In genomic region chr3:111859061-111859973, GRCh38 we compare ENCODE assay signal across 1 cellular context.
A peak's percentile ranks its signal among the peaks of the same experiment; 100 is the strongest.
TF ChIP-seq lines count a peak whose summit lies in the region.

Gene PHLDB2 (plus strand): TSS chr3:111859265. CDS start chr3:111884078, 24,813 bp downstream.

TF ChIP-seq in HepG2, 621 proteins besides CTCF, POLR2A, EP300 and RAD21 (continued from another document):
- no peak for TF ChIP-seq ZNF292 (CRISPR knock-in tag; IDR thresholded peaks at IDR 0.05; ENCODE audit: borderline replicate concordance, low read depth)
- TF ChIP-seq ZNF780A (CRISPR knock-in tag; IDR thresholded peaks at IDR 0.05): no peak
- peak; percentile 19; the same call in 1 of the 2 replicates for TF ChIP-seq TGIF2 (CRISPR knock-in tag; IDR thresholded peaks at IDR 0.05)
- TF ChIP-seq SOX6 (IDR thresholded peaks at IDR 0.05): no peak
- TF ChIP-seq SOX6 (CRISPR knock-in tag; IDR thresholded peaks at IDR 0.05): peak; percentile 22; the same call in 1 of the 2 replicates
- no peak for TF ChIP-seq TBX3 (IDR thresholded peaks at IDR 0.05; ENCODE audit: borderline replicate concordance)
- no peak for TF ChIP-seq ZNF256 (CRISPR knock-in tag; conservative IDR thresholded peaks at IDR 0.05)
- TF ChIP-seq IRF9 (CRISPR knock-in tag; IDR thresholded peaks at IDR 0.05; ENCODE audit: borderline replicate concordance): peak; percentile 78; the same call in 1 of the 2 replicates
- TF ChIP-seq ZNF556 (CRISPR knock-in tag; IDR thresholded peaks at IDR 0.05; ENCODE audit: borderline replicate concordance): 0 out of 2 replicates have a peak, but pooled peaks have one; percentile 21
- no peak for TF ChIP-seq PHF21A (CRISPR knock-in tag; IDR thresholded peaks at IDR 0.05)
- peak; percentile 80 for TF ChIP-seq ZNF687 (CRISPR knock-in tag; IDR thresholded peaks at IDR 0.05)
- TF ChIP-seq ZNF639 (CRISPR knock-in tag; conservative IDR thresholded peaks at IDR 0.05): no peak
- TF ChIP-seq RFXAP (CRISPR knock-in tag; IDR thresholded peaks at IDR 0.05; ENCODE audit: borderline replicate concordance): no peak
- TF ChIP-seq NCOA1 (CRISPR knock-in tag; IDR thresholded peaks at IDR 0.05): peak; percentile 83; the same call in 1 of the 2 replicates
- TF ChIP-seq PRDM10 (CRISPR knock-in tag; IDR thresholded peaks at IDR 0.05; ENCODE audit: low read depth): peak; percentile 99
- peak; percentile 16; the same call in 1 of the 2 replicates for TF ChIP-seq ZBTB26 (CRISPR knock-in tag; IDR thresholded peaks at IDR 0.05; ENCODE audit: borderline replicate concordance)
- no peak for TF ChIP-seq ZNF207 (IDR thresholded peaks at IDR 0.05; ENCODE audit: borderline replicate concordance)
- no peak for TF ChIP-seq CSRNP1 (CRISPR knock-in tag; IDR thresholded peaks at IDR 0.05)
- no peak for TF ChIP-seq SOX13 (IDR thresholded peaks at IDR 0.05)
- TF ChIP-seq SOX13 (CRISPR knock-in tag; conservative IDR thresholded peaks at IDR 0.05 in 1 of 2, IDR thresholded peaks at IDR 0.05 in 1 of 2): 0 out of 4 replicates have a peak, but pooled peaks of 1 of the 2 experiments have one; percentile 4
- no peak; the same call in 1 of the 2 replicates for TF ChIP-seq ZNF124 (CRISPR knock-in tag; IDR thresholded peaks at IDR 0.05)
- TF ChIP-seq CHD4 (IDR thresholded peaks at IDR 0.05; ENCODE audit: borderline replicate concordance, low read length): no peak
- peak; percentile 85; the same call in 1 of the 2 replicates for TF ChIP-seq KDM2A (CRISPR knock-in tag; IDR thresholded peaks at IDR 0.05; ENCODE audit: borderline replicate concordance, low read depth)
- TF ChIP-seq ZNF446 (CRISPR knock-in tag; IDR thresholded peaks at IDR 0.05): peak; percentile 41; the same call in 1 of the 2 replicates
